13 cellular contexts compared by ENCODE assay signal in genomic region chr10:112539340-112539739, GRCh38.
"Had no signal": no experiment of that assay in that cellular context is flagged by ENCODE, and none has a peak within 500 bp of the region (broad histone marks: within the 10 kb centered on the region; RNA-seq: fewer than 3 reads in every experiment).

No MANE protein-coding gene starts in this region.

- H3K9me3 Mint-ChIP-seq: neural crest cell had no signal

- H3K4me3 Mint-ChIP-seq: neural crest cell; stimulated activated naive CD8-positive, alpha-beta T cell treated with anti-CD3 and anti-CD28 coated beads, Interleukin-15, amount 100 ng/mL, for 72 hours had no signal

- H3K9me3 ChIP-seq: adrenal gland, colonic mucosa, testis, upper lobe of right lung had no signal

- H3K27me3 Mint-ChIP-seq: stimulated activated naive CD8-positive, alpha-beta T cell treated with anti-CD3 and anti-CD28 coated beads, Interleukin-15, amount 100 ng/mL, for 72 hours had no signal

- H3K4me3 ChIP-seq: adrenal gland, colonic mucosa, hepatocyte, testis, upper lobe of right lung had no signal

- H3K27ac Mint-ChIP-seq: stimulated activated naive CD8-positive, alpha-beta T cell treated with anti-CD3 and anti-CD28 coated beads, Interleukin-15, amount 100 ng/mL, for 72 hours had no signal

- H3K36me3 ChIP-seq: adrenal gland, colonic mucosa had no signal

- H3K4me1 ChIP-seq: colonic mucosa, testis, upper lobe of right lung had no signal

- H3K27ac ChIP-seq: adrenal gland, colonic mucosa, hepatocyte, testis, upper lobe of right lung had no signal

- H3K4me2 ChIP-seq: hepatocyte had no signal

- H3K27me3 ChIP-seq: adrenal gland, colonic mucosa, hepatocyte, testis, upper lobe of right lung had no signal

- H2AFZ ChIP-seq: hepatocyte had no signal

- DNase-seq: activated CD4-positive, alpha-beta T cell treated with anti-CD3 and anti-CD28 coated beads, Interleukin-2, amount 50 U/mL, for 1 hour; activated naive CD4-positive, alpha-beta T cell treated with anti-CD3 and anti-CD28 coated beads, Interleukin-2, amount 50 U/mL, for 16 hours; activated T-cell treated with anti-CD3 and anti-CD28 coated beads, Interleukin-2, amount 50 U/mL, for 1 hour; adrenal gland; caudate nucleus; colonic mucosa; effector memory CD4-positive, alpha-beta T cell; stimulated activated CD4-positive, alpha-beta T cell treated with anti-CD3 and anti-CD28 coated beads, Interleukin-4, amount 100 ng/mL, for 24 hours; stimulated activated naive CD8-positive, alpha-beta T cell treated with anti-CD3 and anti-CD28 coated beads, Interleukin-15, amount 100 ng/mL, for 72 hours; testis; upper lobe of right lung had no signal

- H3K79me2 ChIP-seq: hepatocyte had no signal
